1 cellular context compared by ENCODE assay signal in the genomic region with DNA sequence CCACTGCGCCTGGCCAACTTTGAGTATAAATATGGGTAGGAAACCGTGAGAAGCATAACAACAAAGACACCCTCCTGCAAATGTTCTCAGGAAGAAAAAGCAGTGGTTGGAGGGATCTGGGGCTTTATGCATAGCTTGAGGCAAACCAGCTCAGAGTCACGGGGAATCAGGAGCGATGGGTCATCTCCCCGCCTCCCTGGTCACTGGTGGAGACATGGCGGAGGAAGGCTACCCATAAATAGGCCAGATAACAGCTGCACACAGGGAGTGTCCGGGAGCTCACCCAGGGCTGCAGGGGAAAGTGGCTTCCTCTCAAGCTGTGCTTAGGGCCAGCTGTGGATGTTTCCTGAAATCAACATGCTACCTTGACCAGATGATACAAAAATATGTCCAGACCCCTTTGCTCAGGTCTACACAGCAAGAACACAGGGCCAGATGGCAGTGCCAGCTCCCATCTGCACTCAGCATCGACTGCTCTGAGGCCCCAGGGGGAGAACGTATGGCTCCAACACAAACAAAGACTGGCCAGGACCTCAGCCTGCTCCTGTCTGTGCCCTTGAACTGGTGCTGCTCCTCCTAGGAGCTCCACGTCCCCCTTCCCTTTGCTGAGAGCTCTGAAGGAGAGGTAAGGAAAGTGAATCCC.
TF ChIP-seq lines count a peak whose summit lies in the region.

No MANE protein-coding gene starts in this region.

TF ChIP-seq in GM23338, 12 proteins besides CTCF, POLR2A, EP300 and RAD21:
- TF ChIP-seq, protein P1, sequence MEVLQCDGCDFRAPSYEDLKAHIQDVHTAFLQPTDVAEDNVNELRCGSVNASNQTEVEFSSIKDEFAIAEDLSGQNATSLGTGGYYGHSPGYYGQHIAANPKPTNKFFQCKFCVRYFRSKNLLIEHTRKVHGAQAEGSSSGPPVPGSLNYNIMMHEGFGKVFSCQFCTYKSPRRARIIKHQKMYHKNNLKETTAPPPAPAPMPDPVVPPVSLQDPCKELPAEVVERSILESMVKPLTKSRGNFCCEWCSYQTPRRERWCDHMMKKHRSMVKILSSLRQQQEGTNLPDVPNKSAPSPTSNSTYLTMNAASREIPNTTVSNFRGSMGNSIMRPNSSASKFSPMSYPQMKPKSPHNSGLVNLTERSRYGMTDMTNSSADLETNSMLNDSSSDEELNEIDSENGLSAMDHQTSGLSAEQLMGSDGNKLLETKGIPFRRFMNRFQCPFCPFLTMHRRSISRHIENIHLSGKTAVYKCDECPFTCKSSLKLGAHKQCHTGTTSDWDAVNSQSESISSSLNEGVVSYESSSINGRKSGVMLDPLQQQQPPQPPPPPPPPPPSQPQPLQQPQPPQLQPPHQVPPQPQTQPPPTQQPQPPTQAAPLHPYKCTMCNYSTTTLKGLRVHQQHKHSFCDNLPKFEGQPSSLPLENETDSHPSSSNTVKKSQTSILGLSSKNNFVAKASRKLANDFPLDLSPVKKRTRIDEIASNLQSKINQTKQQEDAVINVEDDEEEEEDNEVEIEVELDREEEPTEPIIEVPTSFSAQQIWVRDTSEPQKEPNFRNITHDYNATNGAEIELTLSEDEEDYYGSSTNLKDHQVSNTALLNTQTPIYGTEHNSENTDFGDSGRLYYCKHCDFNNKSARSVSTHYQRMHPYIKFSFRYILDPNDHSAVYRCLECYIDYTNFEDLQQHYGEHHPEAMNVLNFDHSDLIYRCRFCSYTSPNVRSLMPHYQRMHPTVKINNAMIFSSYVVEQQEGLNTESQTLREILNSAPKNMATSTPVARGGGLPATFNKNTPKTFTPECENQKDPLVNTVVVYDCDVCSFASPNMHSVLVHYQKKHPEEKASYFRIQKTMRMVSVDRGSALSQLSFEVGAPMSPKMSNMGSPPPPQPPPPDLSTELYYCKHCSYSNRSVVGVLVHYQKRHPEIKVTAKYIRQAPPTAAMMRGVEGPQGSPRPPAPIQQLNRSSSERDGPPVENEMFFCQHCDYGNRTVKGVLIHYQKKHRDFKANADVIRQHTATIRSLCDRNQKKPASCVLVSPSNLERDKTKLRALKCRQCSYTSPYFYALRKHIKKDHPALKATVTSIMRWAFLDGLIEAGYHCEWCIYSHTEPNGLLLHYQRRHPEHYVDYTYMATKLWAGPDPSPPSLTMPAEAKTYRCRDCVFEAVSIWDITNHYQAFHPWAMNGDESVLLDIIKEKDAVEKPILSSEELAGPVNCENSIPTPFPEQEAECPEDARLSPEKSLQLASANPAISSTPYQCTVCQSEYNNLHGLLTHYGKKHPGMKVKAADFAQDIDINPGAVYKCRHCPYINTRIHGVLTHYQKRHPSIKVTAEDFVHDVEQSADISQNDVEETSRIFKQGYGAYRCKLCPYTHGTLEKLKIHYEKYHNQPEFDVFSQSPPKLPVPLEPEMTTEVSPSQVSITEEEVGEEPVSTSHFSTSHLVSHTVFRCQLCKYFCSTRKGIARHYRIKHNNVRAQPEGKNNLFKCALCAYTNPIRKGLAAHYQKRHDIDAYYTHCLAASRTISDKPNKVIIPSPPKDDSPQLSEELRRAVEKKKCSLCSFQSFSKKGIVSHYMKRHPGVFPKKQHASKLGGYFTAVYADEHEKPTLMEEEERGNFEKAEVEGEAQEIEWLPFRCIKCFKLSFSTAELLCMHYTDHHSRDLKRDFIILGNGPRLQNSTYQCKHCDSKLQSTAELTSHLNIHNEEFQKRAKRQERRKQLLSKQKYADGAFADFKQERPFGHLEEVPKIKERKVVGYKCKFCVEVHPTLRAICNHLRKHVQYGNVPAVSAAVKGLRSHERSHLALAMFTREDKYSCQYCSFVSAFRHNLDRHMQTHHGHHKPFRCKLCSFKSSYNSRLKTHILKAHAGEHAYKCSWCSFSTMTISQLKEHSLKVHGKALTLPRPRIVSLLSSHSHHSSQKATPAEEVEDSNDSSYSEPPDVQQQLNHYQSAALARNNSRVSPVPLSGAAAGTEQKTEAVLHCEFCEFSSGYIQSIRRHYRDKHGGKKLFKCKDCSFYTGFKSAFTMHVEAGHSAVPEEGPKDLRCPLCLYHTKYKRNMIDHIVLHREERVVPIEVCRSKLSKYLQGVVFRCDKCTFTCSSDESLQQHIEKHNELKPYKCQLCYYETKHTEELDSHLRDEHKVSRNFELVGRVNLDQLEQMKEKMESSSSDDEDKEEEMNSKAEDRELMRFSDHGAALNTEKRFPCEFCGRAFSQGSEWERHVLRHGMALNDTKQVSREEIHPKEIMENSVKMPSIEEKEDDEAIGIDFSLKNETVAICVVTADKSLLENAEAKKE (CRISPR knock-in tag; IDR thresholded peaks at IDR 0.05), result no peak
- TF ChIP-seq, protein P2, sequence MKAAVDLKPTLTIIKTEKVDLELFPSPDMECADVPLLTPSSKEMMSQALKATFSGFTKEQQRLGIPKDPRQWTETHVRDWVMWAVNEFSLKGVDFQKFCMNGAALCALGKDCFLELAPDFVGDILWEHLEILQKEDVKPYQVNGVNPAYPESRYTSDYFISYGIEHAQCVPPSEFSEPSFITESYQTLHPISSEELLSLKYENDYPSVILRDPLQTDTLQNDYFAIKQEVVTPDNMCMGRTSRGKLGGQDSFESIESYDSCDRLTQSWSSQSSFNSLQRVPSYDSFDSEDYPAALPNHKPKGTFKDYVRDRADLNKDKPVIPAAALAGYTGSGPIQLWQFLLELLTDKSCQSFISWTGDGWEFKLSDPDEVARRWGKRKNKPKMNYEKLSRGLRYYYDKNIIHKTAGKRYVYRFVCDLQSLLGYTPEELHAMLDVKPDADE (IDR thresholded peaks at IDR 0.05), result no peak
- TF ChIP-seq ZNF114 (CRISPR knock-in tag; IDR thresholded peaks at IDR 0.05) (no peak), NANOG (IDR thresholded peaks at IDR 0.05; ENCODE audit: borderline replicate concordance) (no peak)
TF ChIP-seq in GM23338: peak in this region for 0.
